Comparison of ENCODE assay signal across 8 cellular contexts in genomic region chr5:145280806-145281205, GRCh38.
"Had no signal": no experiment of that assay in that cellular context is flagged by ENCODE, and none has a peak within 500 bp of the region (broad histone marks: within the 10 kb centered on the region; RNA-seq: fewer than 3 reads in every experiment).

No MANE protein-coding gene starts in this region.

- H3K36me3 Mint-ChIP-seq: IgD-negative memory B cell had no signal

- H3K4me3 Mint-ChIP-seq: IgD-negative memory B cell had no signal

- ATAC-seq: HepG2, K562 had no signal

- H3K9ac ChIP-seq: KMS-11 had no signal

- H3K27ac ChIP-seq: HL-60, KMS-11 had no signal

- H3K4me2 ChIP-seq: KMS-11 had no signal

- H3K9me3 Mint-ChIP-seq: IgD-negative memory B cell had no signal

- H3K27ac Mint-ChIP-seq: IgD-negative memory B cell had no signal

- H3K4me3 ChIP-seq: K562 had no signal

- DNase-seq: IMR-90, KBM-7, KG1 had no signal

- H3K4me1 Mint-ChIP-seq: IgD-negative memory B cell had no signal
